Comparison of ENCODE assay signal across 1 cellular context in the genomic region with DNA sequence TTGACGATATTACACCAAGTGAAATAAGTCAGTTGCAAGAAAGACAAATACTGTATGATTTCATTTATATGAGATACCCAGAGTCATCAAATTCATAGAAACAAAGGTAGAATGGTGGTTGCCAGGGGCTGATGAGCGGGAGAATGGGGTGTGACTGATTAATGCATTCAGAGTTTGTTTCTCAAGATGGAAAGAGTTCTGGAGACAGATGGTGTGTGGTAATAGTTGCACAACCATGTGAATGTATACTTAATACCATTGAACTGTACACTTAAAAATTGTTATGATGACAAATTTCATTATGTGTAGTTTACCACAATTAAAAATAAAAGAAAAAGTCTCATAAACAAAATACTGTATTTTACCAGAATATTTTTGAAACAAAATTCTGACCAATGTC.
TF ChIP-seq lines count a peak whose summit lies in the region.

No MANE protein-coding gene starts in this region.

TF ChIP-seq in IMR-90, 13 proteins besides CTCF, POLR2A, EP300 and RAD21:
- TF ChIP-seq, protein P1, sequence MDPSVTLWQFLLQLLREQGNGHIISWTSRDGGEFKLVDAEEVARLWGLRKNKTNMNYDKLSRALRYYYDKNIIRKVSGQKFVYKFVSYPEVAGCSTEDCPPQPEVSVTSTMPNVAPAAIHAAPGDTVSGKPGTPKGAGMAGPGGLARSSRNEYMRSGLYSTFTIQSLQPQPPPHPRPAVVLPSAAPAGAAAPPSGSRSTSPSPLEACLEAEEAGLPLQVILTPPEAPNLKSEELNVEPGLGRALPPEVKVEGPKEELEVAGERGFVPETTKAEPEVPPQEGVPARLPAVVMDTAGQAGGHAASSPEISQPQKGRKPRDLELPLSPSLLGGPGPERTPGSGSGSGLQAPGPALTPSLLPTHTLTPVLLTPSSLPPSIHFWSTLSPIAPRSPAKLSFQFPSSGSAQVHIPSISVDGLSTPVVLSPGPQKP (IDR thresholded peaks at IDR 0.05; ENCODE audit: borderline replicate concordance, low read depth, low read length) = no peak
- TF ChIP-seq CEBPB (IDR thresholded peaks at IDR 0.05; ENCODE audit: low read depth, low read length) (peak; percentile 35; the same call in 1 of the 2 replicates), SMC3 (IDR thresholded peaks at IDR 0.05; ENCODE audit: low read depth, low read length) (no peak), RCOR1 (IDR thresholded peaks at IDR 0.05; ENCODE audit: insufficient replicate concordance, low read length) (no peak)
